Comparison of ENCODE assay signal across 1 cellular context in the genomic region with DNA sequence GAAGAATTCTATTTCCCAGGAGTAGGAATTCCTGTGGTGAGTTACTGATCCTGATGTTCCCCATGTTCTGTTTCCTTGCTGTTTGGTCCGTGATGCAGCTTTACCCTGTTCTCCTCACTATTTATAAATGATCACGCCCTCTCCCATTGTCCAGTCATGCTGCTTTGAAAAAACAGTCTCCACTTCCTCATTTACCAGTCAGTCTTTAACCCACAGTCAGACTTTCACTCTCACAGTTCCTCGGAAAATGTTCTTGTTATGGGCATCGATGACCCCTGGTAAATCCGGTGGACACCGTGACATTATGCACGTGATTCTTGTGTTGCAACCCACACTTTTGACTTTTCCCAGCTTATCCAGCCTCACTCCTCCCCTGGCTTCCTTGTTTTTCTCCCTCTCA.
TF ChIP-seq lines count a peak whose summit lies in the region.

No MANE protein-coding gene starts in this region.

TF ChIP-seq in A549, 52 proteins besides CTCF, POLR2A, EP300 and RAD21 (continued from another document):
- TF ChIP-seq, protein P1, sequence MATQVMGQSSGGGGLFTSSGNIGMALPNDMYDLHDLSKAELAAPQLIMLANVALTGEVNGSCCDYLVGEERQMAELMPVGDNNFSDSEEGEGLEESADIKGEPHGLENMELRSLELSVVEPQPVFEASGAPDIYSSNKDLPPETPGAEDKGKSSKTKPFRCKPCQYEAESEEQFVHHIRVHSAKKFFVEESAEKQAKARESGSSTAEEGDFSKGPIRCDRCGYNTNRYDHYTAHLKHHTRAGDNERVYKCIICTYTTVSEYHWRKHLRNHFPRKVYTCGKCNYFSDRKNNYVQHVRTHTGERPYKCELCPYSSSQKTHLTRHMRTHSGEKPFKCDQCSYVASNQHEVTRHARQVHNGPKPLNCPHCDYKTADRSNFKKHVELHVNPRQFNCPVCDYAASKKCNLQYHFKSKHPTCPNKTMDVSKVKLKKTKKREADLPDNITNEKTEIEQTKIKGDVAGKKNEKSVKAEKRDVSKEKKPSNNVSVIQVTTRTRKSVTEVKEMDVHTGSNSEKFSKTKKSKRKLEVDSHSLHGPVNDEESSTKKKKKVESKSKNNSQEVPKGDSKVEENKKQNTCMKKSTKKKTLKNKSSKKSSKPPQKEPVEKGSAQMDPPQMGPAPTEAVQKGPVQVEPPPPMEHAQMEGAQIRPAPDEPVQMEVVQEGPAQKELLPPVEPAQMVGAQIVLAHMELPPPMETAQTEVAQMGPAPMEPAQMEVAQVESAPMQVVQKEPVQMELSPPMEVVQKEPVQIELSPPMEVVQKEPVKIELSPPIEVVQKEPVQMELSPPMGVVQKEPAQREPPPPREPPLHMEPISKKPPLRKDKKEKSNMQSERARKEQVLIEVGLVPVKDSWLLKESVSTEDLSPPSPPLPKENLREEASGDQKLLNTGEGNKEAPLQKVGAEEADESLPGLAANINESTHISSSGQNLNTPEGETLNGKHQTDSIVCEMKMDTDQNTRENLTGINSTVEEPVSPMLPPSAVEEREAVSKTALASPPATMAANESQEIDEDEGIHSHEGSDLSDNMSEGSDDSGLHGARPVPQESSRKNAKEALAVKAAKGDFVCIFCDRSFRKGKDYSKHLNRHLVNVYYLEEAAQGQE (IDR thresholded peaks at IDR 0.05): no peak
